Comparison of ENCODE assay signal across 15 cellular contexts in the genomic region with DNA sequence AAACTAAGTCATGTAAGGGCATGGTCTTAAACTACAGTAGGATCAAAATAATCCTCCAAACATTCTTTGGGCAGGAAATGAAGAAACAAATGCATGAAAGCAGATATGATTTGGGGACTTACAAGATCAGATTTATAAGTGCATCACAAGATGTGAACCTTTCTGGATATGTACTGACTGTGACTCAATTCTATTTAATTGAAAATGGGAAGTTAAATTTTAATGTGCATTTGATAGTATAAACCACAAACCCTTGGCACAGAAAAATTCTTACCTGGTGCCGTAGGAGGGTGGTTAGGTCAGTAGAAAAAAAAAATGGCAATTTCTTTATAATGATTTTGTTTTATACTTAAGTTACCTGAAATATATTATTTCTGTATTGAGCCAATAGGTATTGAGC.
DNase-seq lines count a peak whose midpoint lies in the region; ATAC-seq and TF ChIP-seq lines count a peak whose summit lies in the region.
"Had no signal": no experiment of that assay in that cellular context is flagged by ENCODE, and none has a peak within 500 bp of the region (broad histone marks: within the 10 kb centered on the region; RNA-seq: fewer than 3 reads in every experiment).

No MANE protein-coding gene starts in this region.

- no peaks in the 10 kb centered on the region for H3K36me3 ChIP-seq in heart right ventricle
- H3K36me3 ChIP-seq in subcutaneous abdominal adipose tissue (ENCODE audit: control insufficient read depth in 5 of 5, insufficient read depth in 5 of 5, low read length in 5 of 5) = no peaks in the 10 kb centered on the region

- no peaks in the 10 kb centered on the region for H3K9me3 ChIP-seq in heart right ventricle
- no peaks in the 10 kb centered on the region for H3K9me3 ChIP-seq in subcutaneous abdominal adipose tissue (ENCODE audit: control insufficient read depth in 5 of 5, low read length in 5 of 5)

- peak overlapping the region in 6 of 10 donors; percentile 0 to 72 (median 34) for H3K27ac ChIP-seq in heart right ventricle
- H3K27ac ChIP-seq in subcutaneous abdominal adipose tissue (ENCODE audit: low read depth, low read length) = peak overlapping the region; percentile 34
- H3K27ac ChIP-seq: C4-2B, HL-60, KMS-11 had no signal

- H3K9ac ChIP-seq in subcutaneous abdominal adipose tissue (ENCODE audit: low read length in 5 of 5) = no peak overlapping the region
- H3K9ac ChIP-seq: KMS-11 had no signal

- no peak overlapping the region for H3K4me3 ChIP-seq in heart right ventricle
- no peak overlapping the region for H3K4me3 ChIP-seq in fibroblast of pulmonary artery (replicated peaks; ENCODE audit: low read depth, low read length)
- no peak overlapping the region for H3K4me3 ChIP-seq in subcutaneous abdominal adipose tissue (ENCODE audit: low read depth in 1 of 5, low read length in 5 of 5)
- H3K4me3 ChIP-seq: GM23338 had no signal

- DNase-seq in heart right ventricle (no peak), Right ventricle myocardium superior (no peak), NCI-H69 (lab: John Stamatoyannopoulos, UW) (peak; percentile 37), fibroblast of pulmonary artery (ENCODE audit: low read depth) (peak; percentile 33), NCI-H526 treated with DMSO at 0.1 percent for 48 hours (lab: John Stamatoyannopoulos, UW) (no peak), NCI-H226 (no peak), DMS114 treated with DMSO at 0.1 percent for 48 hours (lab: John Stamatoyannopoulos, UW; ENCODE audit: unreplicated experiment) (no peak)
- DNase-seq: NCI-H1930, NCI-H2171, RPMI8226 had no signal

- intact Hi-C loops in heart right ventricle (cut with DNase I) (loop anchor here in 3 of 10 donors (10.0 kb wide), 3 partner anchors 109 to 351 kb away; partner anchors contain the start of gene TGFBR2 (in 1 of the 3)), Right ventricle myocardium superior (cut with DNase I) (no loop called here)

- WGBS in heart right ventricle, 2 donors = 92 to 97% methylated on average over 1 of the region's 1 CpG

- H3K4me1 ChIP-seq in heart right ventricle (peaks cover 0 to 68% (median 36%) of the 10 kb centered on the region in 9 donors), subcutaneous abdominal adipose tissue (ENCODE audit: control insufficient read depth in 5 of 5, insufficient read depth in 5 of 5, low read length in 5 of 5) (peaks cover 0 to 29% (median 0%) of the 10 kb centered on the region in 5 donors)

- H3K27me3 ChIP-seq in heart right ventricle (no peaks in the 10 kb centered on the region), subcutaneous abdominal adipose tissue (ENCODE audit: control insufficient read depth in 5 of 5, insufficient read depth in 4 of 5, low read length in 5 of 5) (no peaks in the 10 kb centered on the region)

- TF ChIP-seq CTCF in heart right ventricle (IDR thresholded peaks at IDR 0.05) (no peak), fibroblast of pulmonary artery (IDR thresholded peaks at IDR 0.05; ENCODE audit: low read length, missing control alignments) (no peak)

- ATAC-seq in heart right ventricle = no peak
- ATAC-seq in Right ventricle myocardium superior (ENCODE audit: poor library complexity) = no peak
- ATAC-seq: GM23338 had no signal

Comparison
In these comparisons a context has a peak if more than half of its experiments do, and no peak if none do; other contexts are left out.
1. DNase-seq: peak in NCI-H69 (single experiment) and fibroblast of pulmonary artery (single experiment); none in heart right ventricle (0 of 2), Right ventricle myocardium superior (single experiment), NCI-H526 treated with DMSO at 0.1 percent for 48 hours (single experiment), NCI-H226 (single experiment) and DMS114 treated with DMSO at 0.1 percent for 48 hours (single experiment).